Comparison of ENCODE assay signal across 8 cellular contexts in the genomic region with DNA sequence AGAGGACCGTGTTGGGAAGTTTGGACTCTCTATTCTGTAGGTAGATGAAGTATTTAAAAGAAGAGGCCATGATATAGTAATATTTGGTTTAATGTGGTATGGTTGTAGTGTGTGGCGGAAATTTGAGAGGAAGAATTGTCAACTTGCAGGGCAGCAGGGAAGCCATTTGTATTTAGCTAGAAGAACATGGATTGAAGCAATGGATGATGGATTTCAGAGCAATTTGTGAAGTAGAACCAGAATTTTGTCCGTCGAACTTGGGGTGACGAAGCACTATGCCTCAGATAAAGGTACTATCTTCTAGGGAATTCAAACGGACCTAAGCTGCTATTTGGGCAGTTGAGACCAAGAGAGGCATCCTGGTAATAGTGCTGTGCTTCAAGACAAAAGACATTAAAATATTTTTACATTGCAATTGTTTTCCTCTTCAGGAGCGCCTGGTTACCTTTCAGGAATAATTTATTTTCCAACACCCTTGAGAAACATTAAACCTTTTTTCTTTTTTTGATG. TPM values are rescaled to one million over a fixed set of nuclear protein-coding genes. Genes with fewer than 3 reads are reported as not detected.
DNase-seq lines count a peak whose midpoint lies in the region; TF ChIP-seq lines count a peak whose summit lies in the region.

No MANE protein-coding gene starts in this region.

- H3K36me3 ChIP-seq in OCI-LY3 (replicated peaks; ENCODE audit: low read depth, low read length) = no peaks in the 10 kb centered on the region

- H3K4me3 ChIP-seq in OCI-LY3 (ENCODE audit: low read length) (peak overlapping the region; percentile 67), epithelial cell of esophagus (ENCODE audit: low read length) (peak overlapping the region; percentile 11), skeletal muscle cell (ENCODE audit: low read depth, low read length) (peak overlapping the region; percentile 17)

- no peaks in the 10 kb centered on the region for H4K20me1 ChIP-seq in OCI-LY3 (ENCODE audit: insufficient read depth, low read length)

- no peaks in the 10 kb centered on the region for H3K9me3 ChIP-seq in OCI-LY3 (ENCODE audit: insufficient read depth, low read length)

- TF ChIP-seq CTCF in OCI-LY3 (IDR thresholded peaks at IDR 0.05; ENCODE audit: low read depth, low read length) (no peak), epithelial cell of esophagus (IDR thresholded peaks at IDR 0.05; ENCODE audit: insufficient read depth, low read depth, low read length, missing control alignments) (no peak)

- no peaks in the 10 kb centered on the region for H3K27me3 ChIP-seq in OCI-LY3 (ENCODE audit: low read depth, low read length)

- H3K4me1 ChIP-seq in OCI-LY3 (ENCODE audit: low read length) = peaks cover 10% of the 10 kb centered on the region

- peak overlapping the region; percentile 90 for H2AFZ ChIP-seq in OCI-LY3 (ENCODE audit: low read depth, low read length)

- peak overlapping the region; percentile 72 for H3K4me2 ChIP-seq in OCI-LY3 (ENCODE audit: low read length)

- DNase-seq in DMS153 treated with DMSO at 0.1 percent for 48 hours (lab: John Stamatoyannopoulos, UW; ENCODE audit: unreplicated experiment) (peak; percentile 90), DMS153 (lab: John Stamatoyannopoulos, UW) (no peak), epithelial cell of esophagus (ENCODE audit: low read depth) (no peak), skeletal muscle cell (ENCODE audit: low read depth) (no peak), anterior cingulate cortex (lab: John Stamatoyannopoulos, UW) (no peak), dermis blood vessel endothelial cell (no peak)
- DNase-seq in effector CD8-positive, alpha-beta T cell (lab: John Stamatoyannopoulos, UW) = no peak

- peaks cover 11% of the 10 kb centered on the region for H3K79me2 ChIP-seq in OCI-LY3 (ENCODE audit: low read length)

- H3K27ac ChIP-seq in OCI-LY3 (ENCODE audit: low read length) = no peak overlapping the region

- peak overlapping the region; percentile 21; the same call in 1 of the 2 replicates for H3K9ac ChIP-seq in OCI-LY3 (ENCODE audit: low read length)

RNA-seq across cellular contexts. Expression of a gene that starts 0.6 kb away (rescaled TPM):
- 73.9 and 103 TPM in 2 replicates for total RNA-seq in dermis blood vessel endothelial cell

RNA-seq across cellular contexts. Expression of a gene that starts 28.7 kb away (rescaled TPM):
- total RNA-seq in dermis blood vessel endothelial cell = 7.1 and 13.7 TPM in 2 replicates

RNA-seq across cellular contexts. Expression of a gene that starts 28.9 kb away (rescaled TPM):
- total RNA-seq in dermis blood vessel endothelial cell = 3.6 and 4.6 TPM in 2 replicates

Comparison
In these comparisons a context has a peak if more than half of its experiments do, and no peak if none do; other contexts are left out.
1. H3K4me3 ChIP-seq: peak in every context shown above with its lines; median percentile 67 in OCI-LY3; 17 in skeletal muscle cell; 11 in epithelial cell of esophagus.